In the genomic region with DNA sequence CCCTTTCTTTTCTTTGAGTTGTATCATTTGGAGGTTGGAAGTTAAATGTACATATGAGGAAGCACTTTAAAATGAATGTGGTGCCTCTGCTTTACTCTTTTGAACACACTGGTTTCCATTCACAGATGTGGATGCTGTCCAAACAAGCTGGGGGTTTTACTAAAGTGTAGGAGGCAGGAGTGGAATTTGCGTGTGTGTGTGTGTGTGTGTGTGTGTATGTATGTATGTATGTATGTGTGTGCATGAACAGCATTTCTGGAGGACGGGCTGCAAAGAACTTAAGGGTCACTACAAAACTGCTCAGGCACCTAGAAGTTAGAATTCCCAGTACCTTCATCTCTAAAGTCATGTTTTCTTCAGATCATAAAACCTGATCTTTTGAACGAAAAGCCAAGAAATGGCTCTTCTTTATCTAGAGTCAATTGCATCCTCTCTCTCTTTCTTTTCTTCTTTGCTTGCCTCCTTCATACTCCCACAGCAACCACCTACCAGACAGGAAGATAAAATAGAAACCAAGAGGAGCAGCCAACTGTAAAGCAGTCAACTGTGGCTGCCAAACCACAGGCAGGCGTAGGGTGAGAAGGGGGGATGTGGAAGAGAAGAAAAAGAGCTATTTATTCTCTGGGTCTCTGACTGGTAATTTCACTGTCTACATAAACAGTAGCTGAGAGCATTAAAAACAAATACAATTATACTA, we compare ENCODE assay signal across 9 cellular contexts.
DNase-seq lines count a peak whose midpoint lies in the region; ATAC-seq and TF ChIP-seq lines count a peak whose summit lies in the region.
"Had no signal": no experiment of that assay in that cellular context is flagged by ENCODE, and none has a peak within 500 bp of the region (broad histone marks: within the 10 kb centered on the region; RNA-seq: fewer than 3 reads in every experiment).

No MANE protein-coding gene starts in this region.

- ATAC-seq in CD4-positive, alpha-beta T cell (ENCODE audit: poor library complexity) = peak; percentile 96
- ATAC-seq in GM19395 (IDR thresholded peaks at IDR 0.05; ENCODE audit: unreplicated experiment) (peak; percentile 98), HG03354 (IDR thresholded peaks at IDR 0.05; ENCODE audit: poor library complexity, severe bottlenecking, unreplicated experiment) (peak; percentile 97), aorta (ENCODE audit: low FRiP score) (no peak)
- peak; percentile 88 to 95 for ATAC-seq in natural killer cell treated with Interleukin-12 subunit alpha and Interleukin-12 subunit beta and Interleukin-15 and Interleukin-18, amount 100 ng/mL, for 72 hours

- H3K36me3 ChIP-seq in aorta (ENCODE audit: control insufficient read depth in 1 of 2, insufficient read depth in 2 of 2, low read length in 1 of 2) = no peaks in the 10 kb centered on the region

- H3K27ac Mint-ChIP-seq in CD4-positive, alpha-beta T cell = peak overlapping the region; percentile 5
- H3K27ac Mint-ChIP-seq in activated CD4-positive, alpha-beta T cell treated with anti-CD3 and anti-CD28 coated beads, Interleukin-2, amount 10 ng/mL, durations not matched to agents 24 days and 14 days = peak overlapping the region; percentile 76
- peak overlapping the region; percentile 2 to 3 for H3K27ac Mint-ChIP-seq in natural killer cell treated with Interleukin-12 subunit alpha and Interleukin-12 subunit beta and Interleukin-15 and Interleukin-18, amount 100 ng/mL, for 72 hours

- POLR2A ChIA-PET in CD4-positive, alpha-beta T cell (lab: Charles Lee) = interaction anchor here (0.8 kb wide), 1 partner anchor 143 kb away, joined by 4 read pairs; no protein-coding TSS in a partner anchor

- no peaks in the 10 kb centered on the region for H3K4me1 ChIP-seq in aorta (ENCODE audit: control insufficient read depth in 1 of 2, insufficient read depth in 2 of 2, low read length in 2 of 2)

- no peaks in the 10 kb centered on the region for H3K9me3 Mint-ChIP-seq in CD4-positive, alpha-beta T cell
- H3K9me3 Mint-ChIP-seq in activated CD4-positive, alpha-beta T cell treated with anti-CD3 and anti-CD28 coated beads, Interleukin-2, amount 10 ng/mL, durations not matched to agents 24 days and 14 days = peaks cover 15% of the 10 kb centered on the region
- no peaks in the 10 kb centered on the region for H3K9me3 Mint-ChIP-seq in natural killer cell treated with Interleukin-12 subunit alpha and Interleukin-12 subunit beta and Interleukin-15 and Interleukin-18, amount 100 ng/mL, for 72 hours
- H3K9me3 Mint-ChIP-seq: neural crest cell had no signal

- H3K27me3 ChIP-seq in CD4-positive, alpha-beta T cell (ENCODE audit: control insufficient read depth, insufficient read depth, low read length) = no peaks in the 10 kb centered on the region
- H3K27me3 ChIP-seq in aorta (ENCODE audit: control insufficient read depth in 1 of 2, insufficient read depth in 2 of 2, low read length in 1 of 2) = no peaks in the 10 kb centered on the region

- H3K4me3 ChIP-seq in aorta (ENCODE audit: low read length in 2 of 2) = no peak overlapping the region

- no peaks in the 10 kb centered on the region for H3K36me3 Mint-ChIP-seq in CD4-positive, alpha-beta T cell (ENCODE audit: low read depth)
- H3K36me3 Mint-ChIP-seq in activated CD4-positive, alpha-beta T cell treated with anti-CD3 and anti-CD28 coated beads, Interleukin-2, amount 10 ng/mL, durations not matched to agents 24 days and 14 days (ENCODE audit: low read depth) = no peaks in the 10 kb centered on the region
- H3K36me3 Mint-ChIP-seq in natural killer cell treated with Interleukin-12 subunit alpha and Interleukin-12 subunit beta and Interleukin-15 and Interleukin-18, amount 100 ng/mL, for 72 hours = peaks cover 5% of the 10 kb centered on the region

- H3K4me1 Mint-ChIP-seq in CD4-positive, alpha-beta T cell (ENCODE audit: low read depth) = peaks cover 55% of the 10 kb centered on the region
- peaks cover 57% of the 10 kb centered on the region for H3K4me1 Mint-ChIP-seq in activated CD4-positive, alpha-beta T cell treated with anti-CD3 and anti-CD28 coated beads, Interleukin-2, amount 10 ng/mL, durations not matched to agents 24 days and 14 days
- H3K4me1 Mint-ChIP-seq in natural killer cell treated with Interleukin-12 subunit alpha and Interleukin-12 subunit beta and Interleukin-15 and Interleukin-18, amount 100 ng/mL, for 72 hours (ENCODE audit: low read depth in 2 of 2) = peaks cover 22 to 31% of the 10 kb centered on the region in 2 donors

- intact Hi-C loops in CD4-positive, alpha-beta T cell (cut with DNase I, micrococcal nuclease) = loop anchor here in 1 of 2 experiments (5.0 to 10.0 kb wide), 2 partner anchors 156 to 174 kb away; a partner anchor contains a TSS
- intact Hi-C loops in activated CD4-positive, alpha-beta T cell treated with anti-CD3 and anti-CD28 coated beads, Interleukin-2, amount 10 ng/mL, durations not matched to agents 24 days and 14 days (cut with micrococcal nuclease) = loop anchor here (1.0 to 2.0 kb wide), 2 partner anchors 18 to 156 kb away; no protein-coding TSS in a partner anchor
- intact Hi-C loops in aorta (cut with DNase I) = no loop called here

- peak in 7 of 10 experiments; percentile 4 to 37 (median 12) for DNase-seq in CD4-positive, alpha-beta T cell
- peak; percentile 85 for DNase-seq in activated CD4-positive, alpha-beta T cell treated with anti-CD3 and anti-CD28 coated beads, Interleukin-2, amount 10 ng/mL, durations not matched to agents 24 days and 14 days
- DNase-seq in natural killer cell treated with Interleukin-12 subunit alpha and Interleukin-12 subunit beta and Interleukin-15 and Interleukin-18, amount 100 ng/mL, for 72 hours (ENCODE audit: low spot score) = peak; percentile 63
- no peak for DNase-seq in NCI-H2227 (lab: John Stamatoyannopoulos, UW; ENCODE audit: unreplicated experiment)
- no peak for DNase-seq in aorta
- no peak for DNase-seq in hypothalamus (lab: John Stamatoyannopoulos, UW)

- H3K27me3 Mint-ChIP-seq in CD4-positive, alpha-beta T cell = no peaks in the 10 kb centered on the region
- H3K27me3 Mint-ChIP-seq in activated CD4-positive, alpha-beta T cell treated with anti-CD3 and anti-CD28 coated beads, Interleukin-2, amount 10 ng/mL, durations not matched to agents 24 days and 14 days = no peaks in the 10 kb centered on the region
- peaks cover 21 to 32% of the 10 kb centered on the region in 2 donors for H3K27me3 Mint-ChIP-seq in natural killer cell treated with Interleukin-12 subunit alpha and Interleukin-12 subunit beta and Interleukin-15 and Interleukin-18, amount 100 ng/mL, for 72 hours

- CTCF ChIA-PET in CD4-positive, alpha-beta T cell (lab: Charles Lee) = interaction anchor here (0.8 to 1.5 kb wide), 2 partner anchors 10 to 181 kb away, joined by 3 to 4 read pairs; no protein-coding TSS in a partner anchor

- WGBS in aorta, 2 donors = 51 to 56% methylated on average over 4 of the region's 4 CpGs

- TF ChIP-seq CTCF in CD4-positive, alpha-beta T cell (IDR thresholded peaks at IDR 0.05) = no peak

- H3K27ac ChIP-seq in CD4-positive, alpha-beta T cell (ENCODE audit: low read depth, low read length) = no peak overlapping the region
- H3K27ac ChIP-seq in aorta (ENCODE audit: low read depth in 1 of 2, low read length in 2 of 2) = no peak overlapping the region

- H3K4me3 Mint-ChIP-seq in CD4-positive, alpha-beta T cell = peak overlapping the region; percentile 3
- H3K4me3 Mint-ChIP-seq in activated CD4-positive, alpha-beta T cell treated with anti-CD3 and anti-CD28 coated beads, Interleukin-2, amount 10 ng/mL, durations not matched to agents 24 days and 14 days = peak overlapping the region; percentile 62
- peak overlapping the region; percentile 67 for H3K4me3 Mint-ChIP-seq in natural killer cell treated with Interleukin-12 subunit alpha and Interleukin-12 subunit beta and Interleukin-15 and Interleukin-18, amount 100 ng/mL, for 72 hours
- H3K4me3 Mint-ChIP-seq: neural crest cell had no signal

- H3K9me3 ChIP-seq in CD4-positive, alpha-beta T cell (ENCODE audit: control insufficient read depth, low read length) = no peaks in the 10 kb centered on the region
- H3K9me3 ChIP-seq in aorta (ENCODE audit: control insufficient read depth, low read length) = no peaks in the 10 kb centered on the region

Comparison
In these comparisons a context has a peak if more than half of its experiments do, and no peak if none do; other contexts are left out.
1. DNase-seq: peak in CD4-positive, alpha-beta T cell (7 of 10), activated CD4-positive, alpha-beta T cell treated with anti-CD3 and anti-CD28 coated beads, Interleukin-2, amount 10 ng/mL, durations not matched to agents 24 days and 14 days (single experiment) and natural killer cell treated with Interleukin-12 subunit alpha and Interleukin-12 subunit beta and Interleukin-15 and Interleukin-18, amount 100 ng/mL, for 72 hours (single experiment); none in NCI-H2227 (single experiment), aorta (0 of 2) and hypothalamus (0 of 51).
2. H3K27ac Mint-ChIP-seq: peak in every context shown above with its lines; median percentile 76 in activated CD4-positive, alpha-beta T cell treated with anti-CD3 and anti-CD28 coated beads, Interleukin-2, amount 10 ng/mL, durations not matched to agents 24 days and 14 days; 5 in CD4-positive, alpha-beta T cell; 2 in natural killer cell treated with Interleukin-12 subunit alpha and Interleukin-12 subunit beta and Interleukin-15 and Interleukin-18, amount 100 ng/mL, for 72 hours.
3. H3K4me3 Mint-ChIP-seq: peak in every context shown above with its lines; median percentile 67 in natural killer cell treated with Interleukin-12 subunit alpha and Interleukin-12 subunit beta and Interleukin-15 and Interleukin-18, amount 100 ng/mL, for 72 hours; 62 in activated CD4-positive, alpha-beta T cell treated with anti-CD3 and anti-CD28 coated beads, Interleukin-2, amount 10 ng/mL, durations not matched to agents 24 days and 14 days; 3 in CD4-positive, alpha-beta T cell.